In the genomic region with DNA sequence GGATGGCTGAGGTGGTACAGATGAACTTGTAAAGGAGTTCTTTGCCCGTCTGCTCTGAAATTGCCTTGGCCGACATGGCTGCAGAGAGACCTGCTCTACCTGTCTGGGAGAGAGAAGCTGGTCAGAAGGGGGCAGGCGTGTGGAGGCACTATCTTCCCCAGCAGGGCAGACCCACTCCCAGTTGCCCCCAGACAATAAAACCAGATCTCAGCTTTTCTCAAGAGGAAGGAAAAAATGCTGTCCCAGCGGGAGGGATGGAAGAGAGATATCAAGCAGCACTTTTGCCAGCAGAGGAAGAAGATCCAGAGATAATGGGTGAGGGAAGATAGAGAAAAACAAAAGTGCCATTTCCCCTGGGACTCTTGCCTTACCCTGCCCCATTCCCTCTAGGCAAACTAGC, we compare ENCODE assay signal across 19 cellular contexts. TPM values are rescaled to one million over a fixed set of nuclear protein-coding genes. Genes with fewer than 3 reads are reported as not detected.
DNase-seq lines count a peak whose midpoint lies in the region; ATAC-seq and TF ChIP-seq lines count a peak whose summit lies in the region.
"Had no signal": no experiment of that assay in that cellular context is flagged by ENCODE, and none has a peak within 500 bp of the region (broad histone marks: within the 10 kb centered on the region; RNA-seq: fewer than 3 reads in every experiment).

No MANE protein-coding gene starts in this region.

- DNase-seq in T-helper 2 cell treated with Interferon-gamma antibody and Interleukin-4, amounts not matched to agents 5 μg/mL and 100 μg/mL, for 36 hours (ENCODE audit: low spot score), result no peak
- DNase-seq in T-helper 2 cell, result no peak
- DNase-seq in memory B cell (ENCODE audit: low spot score in 2 of 2), result no peak
- DNase-seq in HEK293T (ENCODE audit: extremely low spot score), result no peak
- no peak for DNase-seq in NCI-H1694 treated with DMSO at 0.1 percent for 48 hours (lab: John Stamatoyannopoulos, UW)
- no peak for DNase-seq in DMS53 (lab: John Stamatoyannopoulos, UW)
- DNase-seq: activated naive CD4-positive, alpha-beta T cell treated with Interleukin-2 at 50 U/mL for 16 hours; activated T-cell treated with anti-CD3 and anti-CD28 coated beads for 4 hours; central memory CD4-positive, alpha-beta T cell; effector CD4-positive, alpha-beta T cell; heart right ventricle; NCI-H2029 treated with DMSO at 0.1 percent for 48 hours; NCI-H524; T-helper 1 cell; upper lobe of left lung had no signal

- no peak for TF ChIP-seq CTCF in brain (conservative IDR thresholded peaks at IDR 0.05)

- H3K9me3 Mint-ChIP-seq in T-helper 2 cell treated with Interferon-gamma antibody and Interleukin-4, amounts not matched to agents 5 μg/mL and 100 μg/mL, for 36 hours, result no peaks in the 10 kb centered on the region
- H3K9me3 Mint-ChIP-seq in brain, result no peaks in the 10 kb centered on the region
- no peaks in the 10 kb centered on the region for H3K9me3 Mint-ChIP-seq in memory B cell
- H3K9me3 Mint-ChIP-seq: stimulated activated naive CD8-positive, alpha-beta T cell treated with anti-CD3 and anti-CD28 coated beads, Interleukin-15, Interleukin-2, amounts not matched to agents 100 ng/mL and 50 ng/mL, for 24 hours had no signal

- POLR2A ChIA-PET in HEK293T (lab: Yijun Ruan, JAX), result interaction anchor here (1.1 to 2.5 kb wide), 4 partner anchors 17 to 225 kb away, joined by 3 to 12 read pairs (median 6); partner anchors contain the start of genes EIF1 and ODAD4

- CTCF ChIA-PET in HEK293T (lab: Yijun Ruan, JAX), result interaction anchor here (0.7 kb wide), 1 partner anchor 17 kb away, joined by 3 read pairs; the partner anchor contains the start of gene ODAD4

- peaks cover 54% of the 10 kb centered on the region for H3K36me3 Mint-ChIP-seq in T-helper 2 cell treated with Interferon-gamma antibody and Interleukin-4, amounts not matched to agents 5 μg/mL and 100 μg/mL, for 36 hours (ENCODE audit: low read depth)
- H3K36me3 Mint-ChIP-seq in brain, result peaks cover 55% of the 10 kb centered on the region
- H3K36me3 Mint-ChIP-seq in memory B cell, result peaks cover 21% of the 10 kb centered on the region

- H3K27me3 Mint-ChIP-seq in T-helper 2 cell treated with Interferon-gamma antibody and Interleukin-4, amounts not matched to agents 5 μg/mL and 100 μg/mL, for 36 hours (ENCODE audit: low read depth), result no peaks in the 10 kb centered on the region
- H3K27me3 Mint-ChIP-seq in brain (peaks cover 3% of the 10 kb centered on the region), memory B cell (no peaks in the 10 kb centered on the region)
- H3K27me3 Mint-ChIP-seq: stimulated activated naive CD8-positive, alpha-beta T cell treated with anti-CD3 and anti-CD28 coated beads, Interleukin-15, Interleukin-2, amounts not matched to agents 100 ng/mL and 50 ng/mL, for 24 hours had no signal

- H3K4me3 Mint-ChIP-seq in T-helper 2 cell treated with Interferon-gamma antibody and Interleukin-4, amounts not matched to agents 5 μg/mL and 100 μg/mL, for 36 hours, result no peak overlapping the region
- H3K4me3 Mint-ChIP-seq in brain (peak overlapping the region in 3 of 5 experiments; percentile 9 to 69 (median 35)), memory B cell (no peak overlapping the region)
- H3K4me3 Mint-ChIP-seq: stimulated activated naive CD8-positive, alpha-beta T cell treated with anti-CD3 and anti-CD28 coated beads, Interleukin-15, Interleukin-2, amounts not matched to agents 100 ng/mL and 50 ng/mL, for 24 hours had no signal

- ATAC-seq in memory B cell (ENCODE audit: low read depth), result no peak
- ATAC-seq in GM21447 (IDR thresholded peaks at IDR 0.05; ENCODE audit: unreplicated experiment), result no peak
- ATAC-seq: heart right ventricle, K562 had no signal

- H3K27ac Mint-ChIP-seq in T-helper 2 cell treated with Interferon-gamma antibody and Interleukin-4, amounts not matched to agents 5 μg/mL and 100 μg/mL, for 36 hours, result peak overlapping the region; percentile 43
- H3K27ac Mint-ChIP-seq in brain (peak overlapping the region in 4 of 5 experiments; percentile 10 to 53 (median 39)), memory B cell (peak overlapping the region; percentile 50)
- H3K27ac Mint-ChIP-seq: stimulated activated naive CD8-positive, alpha-beta T cell treated with anti-CD3 and anti-CD28 coated beads, Interleukin-15, Interleukin-2, amounts not matched to agents 100 ng/mL and 50 ng/mL, for 24 hours had no signal

- H3K4me1 Mint-ChIP-seq in T-helper 2 cell treated with Interferon-gamma antibody and Interleukin-4, amounts not matched to agents 5 μg/mL and 100 μg/mL, for 36 hours (ENCODE audit: low read depth), result peaks cover 26% of the 10 kb centered on the region
- peaks cover 42% of the 10 kb centered on the region for H3K4me1 Mint-ChIP-seq in brain
- peaks cover 29% of the 10 kb centered on the region for H3K4me1 Mint-ChIP-seq in memory B cell

TF ChIP-seq in HEK293T, 16 proteins besides CTCF, POLR2A, EP300 and RAD21:
- TF ChIP-seq TARDBP (IDR thresholded peaks at IDR 0.05) (no peak), ELF4 (IDR thresholded peaks at IDR 0.05) (no peak), ZNF384 (IDR thresholded peaks at IDR 0.05) (no peak), NFRKB (IDR thresholded peaks at IDR 0.05) (no peak), SP1 (IDR thresholded peaks at IDR 0.05) (no peak), BHLHE40 (IDR thresholded peaks at IDR 0.05; ENCODE audit: borderline replicate concordance) (no peak), FOXA1 (IDR thresholded peaks at IDR 0.05) (no peak), SUZ12 (IDR thresholded peaks at IDR 0.05) (no peak), HDGF (IDR thresholded peaks at IDR 0.05; ENCODE audit: borderline replicate concordance) (no peak), FOXM1 (IDR thresholded peaks at IDR 0.05; ENCODE audit: borderline replicate concordance) (no peak), ARNT (IDR thresholded peaks at IDR 0.05) (no peak), CTBP1 (IDR thresholded peaks at IDR 0.05; ENCODE audit: borderline replicate concordance) (no peak)

RNA-seq across cellular contexts. Expression of gene ACLY, which starts 5.0 kb away (rescaled TPM):
- polyA plus RNA-seq in brain (ENCODE audit: insufficient read depth, low read depth, low replicate concordance), result 126 TPM

RNA-seq across cellular contexts. Expression of gene ODAD4, which starts 16.6 kb away (rescaled TPM):
- 6.2 TPM for polyA plus RNA-seq in brain (ENCODE audit: insufficient read depth, low read depth, low replicate concordance)

RNA-seq across cellular contexts. Expression of gene KLHL11, which starts 48.6 kb away (rescaled TPM):
- polyA plus RNA-seq in brain (ENCODE audit: insufficient read depth, low read depth, low replicate concordance), result 2.2 TPM

RNA-seq across cellular contexts. Expression of gene CNP, which starts 52.8 kb away (rescaled TPM):
- 808 TPM for polyA plus RNA-seq in brain (ENCODE audit: insufficient read depth, low read depth, low replicate concordance)

Comparison
In these comparisons a context has a peak if more than half of its experiments do, and no peak if none do; other contexts are left out.
1. H3K4me3 Mint-ChIP-seq: peak in brain (3 of 5); none in T-helper 2 cell treated with Interferon-gamma antibody and Interleukin-4, amounts not matched to agents 5 μg/mL and 100 μg/mL, for 36 hours (single experiment) and memory B cell (single experiment).
2. Peak in every context shown above with its lines, with median percentiles within 50 percentile points of each other: H3K27ac Mint-ChIP-seq.